In the genomic region with DNA sequence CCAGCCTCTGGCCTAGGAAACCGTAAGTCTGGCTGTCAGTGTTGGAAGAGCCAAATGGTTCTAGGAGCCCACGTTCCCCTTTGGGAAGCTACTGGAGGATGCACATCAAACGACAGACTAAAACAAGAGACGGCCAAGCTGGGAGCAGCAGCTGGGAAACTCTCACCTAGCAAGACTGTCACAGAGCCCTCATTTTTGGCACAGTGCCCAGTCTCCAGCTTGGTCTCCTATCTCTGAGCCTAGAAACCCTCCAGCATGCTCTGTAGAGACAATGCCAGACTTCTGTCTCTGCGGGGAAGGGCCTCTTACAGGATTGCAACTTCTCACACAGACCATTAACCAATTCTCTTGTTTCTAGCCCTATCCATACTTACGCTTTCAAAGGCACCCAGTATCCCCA, we compare ENCODE assay signal across 13 cellular contexts. TPM values are rescaled to one million over a fixed set of nuclear protein-coding genes. Genes with fewer than 3 reads are reported as not detected.
DNase-seq lines count a peak whose midpoint lies in the region; ATAC-seq and TF ChIP-seq lines count a peak whose summit lies in the region.
"Had no signal": no experiment of that assay in that cellular context is flagged by ENCODE, and none has a peak within 500 bp of the region (broad histone marks: within the 10 kb centered on the region; RNA-seq: fewer than 3 reads in every experiment).

No MANE protein-coding gene starts in this region.

- H3K27me3 Mint-ChIP-seq in endodermal cell (ENCODE audit: insufficient read depth): no peaks in the 10 kb centered on the region
- no peaks in the 10 kb centered on the region for H3K27me3 Mint-ChIP-seq in natural killer cell treated with Interleukin-12 subunit alpha and Interleukin-12 subunit beta and Interleukin-15 and Interleukin-18, amount 100 ng/mL, for 72 hours
- H3K27me3 Mint-ChIP-seq: stimulated activated naive CD8-positive, alpha-beta T cell treated with anti-CD3 and anti-CD28 coated beads, Interleukin-15, amount 100 ng/mL, for 72 hours had no signal

- TF ChIP-seq CTCF in endodermal cell (conservative IDR thresholded peaks at IDR 0.05): no peak
- TF ChIP-seq CTCF in testis (IDR thresholded peaks at IDR 0.05): no peak

- no peak overlapping the region for H3K4me3 Mint-ChIP-seq in endodermal cell
- H3K4me3 Mint-ChIP-seq in natural killer cell treated with Interleukin-12 subunit alpha and Interleukin-12 subunit beta and Interleukin-15 and Interleukin-18, amount 100 ng/mL, for 72 hours: no peak overlapping the region
- H3K4me3 Mint-ChIP-seq: stimulated activated naive CD8-positive, alpha-beta T cell treated with anti-CD3 and anti-CD28 coated beads, Interleukin-15, amount 100 ng/mL, for 72 hours had no signal

- no peak for ATAC-seq in natural killer cell treated with Interleukin-12 subunit alpha and Interleukin-12 subunit beta and Interleukin-15 and Interleukin-18, amount 100 ng/mL, for 72 hours
- ATAC-seq in esophagus mucosa: no peak
- ATAC-seq: stimulated activated naive CD8-positive, alpha-beta T cell treated with anti-CD3 and anti-CD28 coated beads, Interleukin-15, amount 100 ng/mL, for 72 hours had no signal

- WGBS in endodermal cell (ENCODE audit: insufficient coverage in 1 of 2, insufficient read length in 1 of 2), 2 experiments: 95 to 100% methylated on average over 5 to 6 of the region's 6 CpGs
- 72 to 91% methylated on average over 6 of the region's 6 CpGs for WGBS in testis, 2 donors

- H3K9me3 Mint-ChIP-seq in endodermal cell: no peaks in the 10 kb centered on the region
- H3K9me3 Mint-ChIP-seq in natural killer cell treated with Interleukin-12 subunit alpha and Interleukin-12 subunit beta and Interleukin-15 and Interleukin-18, amount 100 ng/mL, for 72 hours: no peaks in the 10 kb centered on the region
- H3K9me3 Mint-ChIP-seq: stimulated activated naive CD8-positive, alpha-beta T cell treated with anti-CD3 and anti-CD28 coated beads, Interleukin-15, amount 100 ng/mL, for 72 hours had no signal

- H3K27ac ChIP-seq in endodermal cell (ENCODE audit: low read depth, low read length): no peak overlapping the region
- H3K27ac ChIP-seq in testis: no peak overlapping the region
- H3K27ac ChIP-seq: HL-60 had no signal

- H3K27me3 ChIP-seq in endodermal cell (ENCODE audit: control insufficient read depth, insufficient read depth, low read length, poor library complexity, severe bottlenecking) (no peaks in the 10 kb centered on the region), testis (no peaks in the 10 kb centered on the region)

- TF ChIP-seq POLR2A in testis (IDR thresholded peaks at IDR 0.05): no peak

- H3K4me1 ChIP-seq in endodermal cell (ENCODE audit: control insufficient read depth, insufficient read depth, low read length) (no peaks in the 10 kb centered on the region), testis (peaks cover 6% of the 10 kb centered on the region)

- H3K36me3 Mint-ChIP-seq in endodermal cell (ENCODE audit: low read depth): peaks cover 82% of the 10 kb centered on the region
- peaks cover 43% of the 10 kb centered on the region for H3K36me3 Mint-ChIP-seq in natural killer cell treated with Interleukin-12 subunit alpha and Interleukin-12 subunit beta and Interleukin-15 and Interleukin-18, amount 100 ng/mL, for 72 hours

- H3K36me3 ChIP-seq in endodermal cell (ENCODE audit: control insufficient read depth, insufficient read depth, low read length) (peaks cover 93% of the 10 kb centered on the region), testis (ENCODE audit: low read depth, missing control alignments) (no peaks in the 10 kb centered on the region)

- peaks cover 32% of the 10 kb centered on the region for H3K4me1 Mint-ChIP-seq in endodermal cell
- peaks cover 20 to 39% of the 10 kb centered on the region in 2 donors for H3K4me1 Mint-ChIP-seq in natural killer cell treated with Interleukin-12 subunit alpha and Interleukin-12 subunit beta and Interleukin-15 and Interleukin-18, amount 100 ng/mL, for 72 hours (ENCODE audit: low read depth in 2 of 2)
- H3K4me1 Mint-ChIP-seq: stimulated activated naive CD8-positive, alpha-beta T cell treated with anti-CD3 and anti-CD28 coated beads, Interleukin-15, amount 100 ng/mL, for 72 hours had no signal

- peak overlapping the region; percentile 17 for H3K27ac Mint-ChIP-seq in endodermal cell
- no peak overlapping the region for H3K27ac Mint-ChIP-seq in natural killer cell treated with Interleukin-12 subunit alpha and Interleukin-12 subunit beta and Interleukin-15 and Interleukin-18, amount 100 ng/mL, for 72 hours

- H3K4me3 ChIP-seq in endodermal cell (ENCODE audit: low read length): no peak overlapping the region
- H3K4me3 ChIP-seq in testis: no peak overlapping the region

- no peak overlapping the region for H3K9ac ChIP-seq in endodermal cell (ENCODE audit: extremely low read depth, low read length, poor library complexity, severe bottlenecking)

- DNase-seq in NCI-H2227 (lab: John Stamatoyannopoulos, UW; ENCODE audit: unreplicated experiment): peak; percentile 10
- DNase-seq in NCI-H2227 treated with DMSO at 0.1 percent for 48 hours (lab: John Stamatoyannopoulos, UW): no peak
- DNase-seq in NCI-H510A (lab: John Stamatoyannopoulos, UW): peak; percentile 7
- no peak for DNase-seq in endodermal cell
- DNase-seq in testis: peak; percentile 24
- no peak for DNase-seq in natural killer cell treated with Interleukin-12 subunit alpha and Interleukin-12 subunit beta and Interleukin-15 and Interleukin-18, amount 100 ng/mL, for 72 hours (ENCODE audit: low spot score)
- no peak for DNase-seq in stimulated activated CD4-positive, alpha-beta T cell treated with anti-CD3 and anti-CD28 coated beads, Interleukin-4, amount 100 ng/mL, for 4 hours
- DNase-seq: activated CD8-positive, alpha-beta memory T cell treated with anti-CD3 and anti-CD28 coated beads for 24 hours; mammary epithelial cell; NCI-H526; stimulated activated naive CD8-positive, alpha-beta T cell treated with anti-CD3 and anti-CD28 coated beads, Interleukin-15, amount 100 ng/mL, for 72 hours had no signal

- intact Hi-C loops in testis (cut with DNase I; ENCODE audit: low total_unique reads): no loop called here

- H3K9me3 ChIP-seq in endodermal cell (ENCODE audit: control insufficient read depth, low read length): no peaks in the 10 kb centered on the region
- no peaks in the 10 kb centered on the region for H3K9me3 ChIP-seq in testis

RNA-seq across cellular contexts. Expression of a gene that starts 23.5 kb away (rescaled TPM):
- 100 to 1,000 TPM; 138 TPM for total RNA-seq in endodermal cell
- 73.5 TPM for polyA plus RNA-seq in endodermal cell (2013, experiment 1 of 2)
- polyA plus RNA-seq in endodermal cell (2013, experiment 2 of 2): 77.1 TPM
- total RNA-seq in testis: 100 to 1,000 TPM; 129 to 154 TPM
- polyA plus RNA-seq in testis (ENCODE audit: insufficient read depth, low read depth, low replicate concordance): 85.7 TPM
- 100 to 1,000 TPM; 111 to 128 TPM for total RNA-seq in natural killer cell treated with Interleukin-12 subunit alpha and Interleukin-12 subunit beta and Interleukin-15 and Interleukin-18, amount 100 ng/mL, for 72 hours
- total RNA-seq in esophagus mucosa: 103 TPM

RNA-seq across cellular contexts. Expression of a gene that starts 23.8 kb away (rescaled TPM):
- total RNA-seq in endodermal cell (10 to 100 TPM; 33.6 to 39.1 TPM), testis (10 to 100 TPM; 48.6 to 80.2 TPM), esophagus mucosa (21.0 TPM)
- 14.5 TPM for polyA plus RNA-seq in endodermal cell (2013, experiment 1 of 2)
- polyA plus RNA-seq in endodermal cell (2013, experiment 2 of 2): 13.9 TPM
- 43.2 TPM for polyA plus RNA-seq in testis (ENCODE audit: insufficient read depth, low read depth, low replicate concordance)
- total RNA-seq in natural killer cell treated with Interleukin-12 subunit alpha and Interleukin-12 subunit beta and Interleukin-15 and Interleukin-18, amount 100 ng/mL, for 72 hours: 10 to 100 TPM; 30.0 to 38.2 TPM

Comparison
In these comparisons a context has a peak if more than half of its experiments do, and no peak if none do; other contexts are left out.
1. DNase-seq: peak in NCI-H2227 (single experiment), NCI-H510A (single experiment) and testis (single experiment); none in NCI-H2227 treated with DMSO at 0.1 percent for 48 hours (single experiment), endodermal cell (single experiment), natural killer cell treated with Interleukin-12 subunit alpha and Interleukin-12 subunit beta and Interleukin-15 and Interleukin-18, amount 100 ng/mL, for 72 hours (single experiment) and stimulated activated CD4-positive, alpha-beta T cell treated with anti-CD3 and anti-CD28 coated beads, Interleukin-4, amount 100 ng/mL, for 4 hours (0 of 2).